In the genomic region with DNA sequence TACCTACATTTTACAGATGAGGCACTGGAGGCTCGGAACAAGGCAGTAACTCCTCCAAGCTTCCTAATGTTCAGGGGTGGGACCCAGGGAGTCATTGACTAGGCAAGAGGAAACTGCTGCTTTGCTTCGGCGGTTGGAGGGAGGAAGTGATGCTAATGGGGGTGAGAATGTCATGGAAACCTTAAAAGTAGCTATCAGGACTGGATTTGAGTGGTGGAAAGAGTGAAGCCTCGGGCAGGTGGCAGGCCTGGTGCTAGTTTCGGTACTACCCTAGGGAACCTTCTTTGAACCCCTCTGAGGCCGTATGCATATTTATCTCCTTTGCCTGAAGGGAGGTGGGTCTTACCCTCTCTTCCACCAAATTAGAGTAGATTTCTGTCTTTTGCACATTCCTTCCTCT, we compare ENCODE assay signal across 8 cellular contexts. TPM values are rescaled to one million over a fixed set of nuclear protein-coding genes. Genes with fewer than 3 reads are reported as not detected.
DNase-seq lines count a peak whose midpoint lies in the region; ATAC-seq, FAIRE-seq and TF ChIP-seq lines count a peak whose summit lies in the region.
"Had no signal": no experiment of that assay in that cellular context is flagged by ENCODE, and none has a peak within 500 bp of the region (broad histone marks: within the 10 kb centered on the region; RNA-seq: fewer than 3 reads in every experiment).

No MANE protein-coding gene starts in this region.

- POLR2A ChIA-PET in activated CD4-positive, alpha-beta T cell treated with anti-CD3 and anti-CD28 coated beads, Interleukin-2, amount 10 ng/mL, durations not matched to agents 7 days and 5 days (lab: Charles Lee): interaction anchor here (0.7 kb wide), 1 partner anchor 11 kb away, joined by 6 read pairs; no protein-coding TSS in a partner anchor

- no peaks in the 10 kb centered on the region for H3K9me3 Mint-ChIP-seq in activated CD4-positive, alpha-beta T cell treated with anti-CD3 and anti-CD28 coated beads, Interleukin-2, amount 10 ng/mL, durations not matched to agents 7 days and 5 days
- H3K9me3 Mint-ChIP-seq in nephron: peaks cover 4% of the 10 kb centered on the region

- H3K4me1 Mint-ChIP-seq in activated CD4-positive, alpha-beta T cell treated with anti-CD3 and anti-CD28 coated beads, Interleukin-2, amount 10 ng/mL, durations not matched to agents 7 days and 5 days: peaks cover 33% of the 10 kb centered on the region
- H3K4me1 Mint-ChIP-seq in nephron: peaks cover 6% of the 10 kb centered on the region

- peak; percentile 85 for FAIRE-seq in GM18507 (lab: Jason Lieb, UNC)

- CTCF ChIA-PET in activated CD4-positive, alpha-beta T cell treated with anti-CD3 and anti-CD28 coated beads, Interleukin-2, amount 10 ng/mL, durations not matched to agents 7 days and 5 days (lab: Charles Lee): interaction anchor here (0.9 to 5.2 kb wide), 8 partner anchors 8 to 86 kb away, joined by 3 to 34 read pairs (median 6); a partner anchor contains a TSS

- TF ChIP-seq CTCF in nephron (IDR thresholded peaks at IDR 0.05; ENCODE audit: unreplicated experiment in 3 of 3): no peak

- H3K4me3 Mint-ChIP-seq in activated CD4-positive, alpha-beta T cell treated with anti-CD3 and anti-CD28 coated beads, Interleukin-2, amount 10 ng/mL, durations not matched to agents 7 days and 5 days: peak overlapping the region; percentile 78
- H3K4me3 Mint-ChIP-seq in nephron: peak overlapping the region; percentile 26 to 82 (median 77)

- H3K27ac Mint-ChIP-seq in activated CD4-positive, alpha-beta T cell treated with anti-CD3 and anti-CD28 coated beads, Interleukin-2, amount 10 ng/mL, durations not matched to agents 7 days and 5 days: no peak overlapping the region
- no peak overlapping the region for H3K27ac Mint-ChIP-seq in nephron

- peaks cover 1% of the 10 kb centered on the region for H3K36me3 Mint-ChIP-seq in activated CD4-positive, alpha-beta T cell treated with anti-CD3 and anti-CD28 coated beads, Interleukin-2, amount 10 ng/mL, durations not matched to agents 7 days and 5 days (ENCODE audit: low read depth)
- no peaks in the 10 kb centered on the region for H3K36me3 Mint-ChIP-seq in nephron (ENCODE audit: low read depth)

- peaks cover 26% of the 10 kb centered on the region for H3K27me3 Mint-ChIP-seq in activated CD4-positive, alpha-beta T cell treated with anti-CD3 and anti-CD28 coated beads, Interleukin-2, amount 10 ng/mL, durations not matched to agents 7 days and 5 days
- peaks cover 85% of the 10 kb centered on the region for H3K27me3 Mint-ChIP-seq in nephron (ENCODE audit: low read depth)

- DNase-seq in GM18507 (ENCODE audit: extremely low spot score, insufficient read length, low read depth): no peak
- DNase-seq in activated CD4-positive, alpha-beta T cell treated with anti-CD3 and anti-CD28 coated beads, Interleukin-2, amount 10 ng/mL, durations not matched to agents 7 days and 5 days: no peak
- no peak for DNase-seq in inferior parietal cortex (ENCODE audit: extremely low spot score)
- DNase-seq in SHP77 treated with DMSO at 0.1 percent for 48 hours (lab: John Stamatoyannopoulos, UW): no peak
- DNase-seq: lower lobe of right lung had no signal

- ATAC-seq in HG03460 (IDR thresholded peaks at IDR 0.05; ENCODE audit: unreplicated experiment): peak; percentile 40
- ATAC-seq in GM18858 (IDR thresholded peaks at IDR 0.05; ENCODE audit: unreplicated experiment): no peak

RNA-seq across cellular contexts. Expression of a gene that starts 1.6 kb away (rescaled TPM):
- 1 to 10 TPM; 2.0 to 2.3 TPM for total RNA-seq in activated CD4-positive, alpha-beta T cell treated with anti-CD3 and anti-CD28 coated beads, Interleukin-2, amount 10 ng/mL, durations not matched to agents 7 days and 5 days

RNA-seq across cellular contexts. Expression of a gene that starts 10.9 kb away (rescaled TPM):
- under 1 TPM; 0.55 to 0.87 TPM for total RNA-seq in activated CD4-positive, alpha-beta T cell treated with anti-CD3 and anti-CD28 coated beads, Interleukin-2, amount 10 ng/mL, durations not matched to agents 7 days and 5 days

RNA-seq across cellular contexts. Expression of a gene that starts 25.8 kb away (rescaled TPM):
- 10 to 100 TPM; 16.2 to 20.2 TPM for total RNA-seq in activated CD4-positive, alpha-beta T cell treated with anti-CD3 and anti-CD28 coated beads, Interleukin-2, amount 10 ng/mL, durations not matched to agents 7 days and 5 days

RNA-seq across cellular contexts. Expression of a gene that starts 47.8 kb away (rescaled TPM):
- total RNA-seq in activated CD4-positive, alpha-beta T cell treated with anti-CD3 and anti-CD28 coated beads, Interleukin-2, amount 10 ng/mL, durations not matched to agents 7 days and 5 days: not detected
- total RNA-seq: lower lobe of right lung had no signal

RNA-seq across cellular contexts. Expression of a gene that starts 50.1 kb away (rescaled TPM):
- 10 to 100 TPM; 37.5 to 40.6 TPM for total RNA-seq in activated CD4-positive, alpha-beta T cell treated with anti-CD3 and anti-CD28 coated beads, Interleukin-2, amount 10 ng/mL, durations not matched to agents 7 days and 5 days
